ENCODE assay signal across 8 cellular contexts in genomic region chr2:168456526-168457176, GRCh38. TPM values are rescaled to one million over a fixed set of nuclear protein-coding genes. Genes with fewer than 3 reads are reported as not detected.
DNase-seq lines count a peak whose midpoint lies in the region; TF ChIP-seq lines count a peak whose summit lies in the region.

No MANE protein-coding gene starts in this region.

- H3F3A ChIP-seq in Loucy (ENCODE audit: low read depth) = no peaks in the 10 kb centered on the region

- no peak for TF ChIP-seq CTCF in Loucy (conservative IDR thresholded peaks at IDR 0.05; ENCODE audit: low read length)

- H4K20me1 ChIP-seq in Loucy (ENCODE audit: insufficient read depth, low read length, poor library complexity, severe bottlenecking) = peaks cover 41% of the 10 kb centered on the region

- H3K9ac ChIP-seq in Loucy (ENCODE audit: low read depth, low read length, poor library complexity, severe bottlenecking) (peak overlapping the region; percentile 91), mucosa of rectum (ENCODE audit: low read depth in 1 of 2, low read length in 2 of 2) (peak overlapping the region; percentile 86 to 87)

- peaks cover 2% of the 10 kb centered on the region for H3K36me3 Mint-ChIP-seq in activated CD4-positive, alpha-beta T cell treated with anti-CD3 and anti-CD28 coated beads, Interleukin-2, amount 10 ng/mL, durations not matched to agents 7 days and 5 days (ENCODE audit: low read depth)

- H3K27me3 ChIP-seq in H7 (ENCODE audit: control insufficient read depth, insufficient read depth, low read length) (peaks cover 6% of the 10 kb centered on the region), Loucy (ENCODE audit: insufficient read depth, low read length, poor library complexity, severe bottlenecking) (no peaks in the 10 kb centered on the region), mucosa of rectum (ENCODE audit: control insufficient read depth in 2 of 2, insufficient read depth in 2 of 2, low read length in 2 of 2) (no peaks in the 10 kb centered on the region)

- H3K9me2 ChIP-seq in Loucy (replicated peaks; ENCODE audit: low read depth, low read length) = no peaks in the 10 kb centered on the region

- CTCF ChIA-PET in activated CD4-positive, alpha-beta T cell treated with anti-CD3 and anti-CD28 coated beads, Interleukin-2, amount 10 ng/mL, durations not matched to agents 7 days and 5 days (lab: Charles Lee) = no interaction called here

- H3K27ac Mint-ChIP-seq in activated CD4-positive, alpha-beta T cell treated with anti-CD3 and anti-CD28 coated beads, Interleukin-2, amount 10 ng/mL, durations not matched to agents 7 days and 5 days = peak overlapping the region; percentile 76

- peak; percentile 52 for DNase-seq in NCI-H2196 (lab: John Stamatoyannopoulos, UW; ENCODE audit: unreplicated experiment)
- DNase-seq in NCI-H2196 treated with DMSO at 0.1 percent for 48 hours (lab: John Stamatoyannopoulos, UW; ENCODE audit: unreplicated experiment) = no peak
- peak; percentile 81 for DNase-seq in H7
- peak; percentile 45 for DNase-seq in activated CD4-positive, alpha-beta T cell treated with anti-CD3 and anti-CD28 coated beads, Interleukin-2, amount 10 ng/mL, durations not matched to agents 7 days and 5 days
- DNase-seq in epithelial cell of prostate (ENCODE audit: low read depth, low spot score) = no peak

- no peaks in the 10 kb centered on the region for H3K9me3 Mint-ChIP-seq in activated CD4-positive, alpha-beta T cell treated with anti-CD3 and anti-CD28 coated beads, Interleukin-2, amount 10 ng/mL, durations not matched to agents 7 days and 5 days

- H3K27ac ChIP-seq in epithelial cell of prostate (peak overlapping the region; percentile 42), mucosa of rectum (ENCODE audit: low read depth in 2 of 2, low read length in 2 of 2) (peak overlapping the region; percentile 69 to 80), temporal lobe (ENCODE audit: low read depth, low read length) (peak overlapping the region; percentile 54)

- H3K4me1 Mint-ChIP-seq in activated CD4-positive, alpha-beta T cell treated with anti-CD3 and anti-CD28 coated beads, Interleukin-2, amount 10 ng/mL, durations not matched to agents 7 days and 5 days = peaks cover 35% of the 10 kb centered on the region

- H2AFZ ChIP-seq in Loucy (ENCODE audit: low read length) = peak overlapping the region; percentile 71

- H3K27me3 Mint-ChIP-seq in activated CD4-positive, alpha-beta T cell treated with anti-CD3 and anti-CD28 coated beads, Interleukin-2, amount 10 ng/mL, durations not matched to agents 7 days and 5 days = no peaks in the 10 kb centered on the region

- H3K9me3 ChIP-seq in Loucy (ENCODE audit: insufficient read depth, low read depth, low read length) (no peaks in the 10 kb centered on the region), mucosa of rectum (ENCODE audit: control insufficient read depth in 2 of 2, low read length in 2 of 2) (no peaks in the 10 kb centered on the region)

- POLR2A ChIA-PET in activated CD4-positive, alpha-beta T cell treated with anti-CD3 and anti-CD28 coated beads, Interleukin-2, amount 10 ng/mL, durations not matched to agents 7 days and 5 days (lab: Charles Lee) = interaction anchor here (1.0 kb wide), 1 partner anchor 33 kb away, joined by 4 read pairs; no protein-coding TSS in a partner anchor

- H3K4me3 ChIP-seq in H7 (ENCODE audit: insufficient read depth, low read depth, low read length) (peak overlapping the region; percentile 94), Loucy (ENCODE audit: low read length, poor library complexity, severe bottlenecking) (peak overlapping the region; percentile 87), mucosa of rectum (ENCODE audit: low read length in 2 of 2) (peak overlapping the region; percentile 83 to 94)

- H3K4me3 Mint-ChIP-seq in activated CD4-positive, alpha-beta T cell treated with anti-CD3 and anti-CD28 coated beads, Interleukin-2, amount 10 ng/mL, durations not matched to agents 7 days and 5 days = no peak overlapping the region

- H3K36me3 ChIP-seq in H7 (replicated peaks; ENCODE audit: control insufficient read depth, insufficient read depth, low read length) (no peaks in the 10 kb centered on the region), Loucy (ENCODE audit: insufficient read depth, low read length) (no peaks in the 10 kb centered on the region), mucosa of rectum (ENCODE audit: control insufficient read depth in 2 of 2, insufficient read depth in 2 of 2, low read length in 2 of 2) (no peaks in the 10 kb centered on the region)

- H3K4me1 ChIP-seq in Loucy (ENCODE audit: insufficient read depth, low read length, poor library complexity, severe bottlenecking) (peaks cover 54% of the 10 kb centered on the region), mucosa of rectum (ENCODE audit: control insufficient read depth in 2 of 2, insufficient read depth in 2 of 2, low read length in 2 of 2) (peaks cover 0 to 18% of the 10 kb centered on the region in 2 donors)

- peak overlapping the region; percentile 90 for H3K4me2 ChIP-seq in Loucy (ENCODE audit: low read depth, low read length, poor library complexity, severe bottlenecking)

- H3K79me2 ChIP-seq in Loucy (ENCODE audit: insufficient read depth, low read length) = peaks cover 54% of the 10 kb centered on the region

RNA-seq across cellular contexts. Expression of gene CERS6, which starts 0.6 kb away (rescaled TPM):
- 13.1 and 14.0 TPM in 2 replicates for total RNA-seq in H7 (2014; rRNA removed; shearing (Covaris generic))
- total RNA-seq in activated CD4-positive, alpha-beta T cell treated with anti-CD3 and anti-CD28 coated beads, Interleukin-2, amount 10 ng/mL, durations not matched to agents 7 days and 5 days = 10 to 100 TPM; 12.1 to 14.9 TPM
- 123 TPM for total RNA-seq in temporal lobe

Comparison
In these comparisons a context has a peak if more than half of its experiments do, and no peak if none do; other contexts are left out.
1. DNase-seq: peak in NCI-H2196 (single experiment), H7 (single experiment) and activated CD4-positive, alpha-beta T cell treated with anti-CD3 and anti-CD28 coated beads, Interleukin-2, amount 10 ng/mL, durations not matched to agents 7 days and 5 days (single experiment); none in NCI-H2196 treated with DMSO at 0.1 percent for 48 hours (single experiment) and epithelial cell of prostate (single experiment).
2. Peak in every context shown above with its lines, with median percentiles within 50 percentile points of each other: H3K4me3 ChIP-seq and H3K27ac ChIP-seq.